In the genomic region with DNA sequence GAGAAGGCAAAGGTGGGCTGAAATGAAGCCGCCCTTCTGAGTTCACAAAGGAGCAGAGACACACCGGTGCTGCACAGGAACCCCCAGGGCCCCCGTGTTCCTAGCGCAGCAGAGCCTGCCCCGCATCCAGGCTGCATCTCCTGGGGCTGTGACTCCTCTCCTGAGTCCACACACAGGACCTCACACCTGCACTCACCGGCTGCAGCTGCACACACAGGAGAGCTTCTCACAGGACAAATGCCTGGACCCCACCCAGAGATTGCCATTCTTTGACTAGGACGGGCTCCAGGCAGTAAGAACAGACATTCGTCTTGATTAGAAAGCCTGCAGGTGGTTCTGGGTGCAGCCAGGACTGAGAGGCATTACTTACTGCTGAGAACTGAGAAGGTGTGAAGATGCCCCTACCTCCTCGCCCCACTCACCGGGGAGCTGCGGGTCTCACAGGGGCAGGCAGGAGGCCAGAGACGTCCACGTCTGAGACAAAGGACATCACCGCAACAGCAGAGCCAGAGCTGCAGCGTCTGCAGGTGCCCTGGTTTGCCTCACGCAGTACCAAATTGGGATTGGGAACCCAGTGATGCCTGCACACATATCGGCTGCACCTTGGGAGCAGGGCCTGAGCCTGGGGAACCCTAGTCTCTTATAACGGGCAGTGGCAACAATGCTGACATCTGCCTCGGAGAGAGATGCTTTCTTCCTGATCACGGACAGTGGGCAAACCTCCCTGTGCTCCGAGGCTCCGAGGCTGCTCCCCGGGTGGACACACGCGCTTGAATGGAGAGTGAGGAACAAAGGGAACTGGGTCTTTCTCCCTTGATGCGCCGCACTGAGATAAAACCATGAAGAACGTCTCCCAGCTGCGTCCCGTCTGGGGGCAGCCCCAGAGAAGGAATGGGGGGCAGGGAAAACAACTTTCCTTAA, we compare ENCODE assay signal across 1 cellular context.
TF ChIP-seq lines count a peak whose summit lies in the region.

No MANE protein-coding gene starts in this region.

TF ChIP-seq in IMR-90, 13 proteins besides CTCF, POLR2A, EP300 and RAD21:
- TF ChIP-seq CHD1 (IDR thresholded peaks at IDR 0.05; ENCODE audit: low read depth, low read length) (no peak), MXI1 (IDR thresholded peaks at IDR 0.05; ENCODE audit: borderline replicate concordance, low read depth, low read length) (no peak), BHLHE40 (IDR thresholded peaks at IDR 0.05; ENCODE audit: low read depth, low read length) (no peak), RCOR1 (IDR thresholded peaks at IDR 0.05; ENCODE audit: insufficient replicate concordance, low read length) (no peak), MAZ (IDR thresholded peaks at IDR 0.05; ENCODE audit: borderline replicate concordance, low read depth, low read length) (no peak), MAFK (IDR thresholded peaks at IDR 0.05; ENCODE audit: low read depth, low read length) (no peak), RFX5 (IDR thresholded peaks at IDR 0.05; ENCODE audit: low read depth, low read length) (no peak), FOS (IDR thresholded peaks at IDR 0.05; ENCODE audit: low read depth, low read length) (no peak), CEBPB (IDR thresholded peaks at IDR 0.05; ENCODE audit: low read depth, low read length) (no peak), SMC3 (IDR thresholded peaks at IDR 0.05; ENCODE audit: low read depth, low read length) (no peak), NFE2L2 (IDR thresholded peaks at IDR 0.05; ENCODE audit: low read depth, low read length) (no peak)
- TF ChIP-seq, protein P1, sequence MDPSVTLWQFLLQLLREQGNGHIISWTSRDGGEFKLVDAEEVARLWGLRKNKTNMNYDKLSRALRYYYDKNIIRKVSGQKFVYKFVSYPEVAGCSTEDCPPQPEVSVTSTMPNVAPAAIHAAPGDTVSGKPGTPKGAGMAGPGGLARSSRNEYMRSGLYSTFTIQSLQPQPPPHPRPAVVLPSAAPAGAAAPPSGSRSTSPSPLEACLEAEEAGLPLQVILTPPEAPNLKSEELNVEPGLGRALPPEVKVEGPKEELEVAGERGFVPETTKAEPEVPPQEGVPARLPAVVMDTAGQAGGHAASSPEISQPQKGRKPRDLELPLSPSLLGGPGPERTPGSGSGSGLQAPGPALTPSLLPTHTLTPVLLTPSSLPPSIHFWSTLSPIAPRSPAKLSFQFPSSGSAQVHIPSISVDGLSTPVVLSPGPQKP (IDR thresholded peaks at IDR 0.05; ENCODE audit: borderline replicate concordance, low read depth, low read length), result no peak
- TF ChIP-seq, protein P2, sequence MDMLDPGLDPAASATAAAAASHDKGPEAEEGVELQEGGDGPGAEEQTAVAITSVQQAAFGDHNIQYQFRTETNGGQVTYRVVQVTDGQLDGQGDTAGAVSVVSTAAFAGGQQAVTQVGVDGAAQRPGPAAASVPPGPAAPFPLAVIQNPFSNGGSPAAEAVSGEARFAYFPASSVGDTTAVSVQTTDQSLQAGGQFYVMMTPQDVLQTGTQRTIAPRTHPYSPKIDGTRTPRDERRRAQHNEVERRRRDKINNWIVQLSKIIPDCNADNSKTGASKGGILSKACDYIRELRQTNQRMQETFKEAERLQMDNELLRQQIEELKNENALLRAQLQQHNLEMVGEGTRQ (IDR thresholded peaks at IDR 0.05; ENCODE audit: low read depth, low read length), result no peak
